Comparison of ENCODE assay signal across 2 cellular contexts in genomic region chr11:77814848-77815247, GRCh38.
TF ChIP-seq lines count a peak whose summit lies in the region.

No MANE protein-coding gene starts in this region.

TF ChIP-seq in HepG2, 621 proteins besides CTCF, POLR2A, EP300 and RAD21:
- no peak for TF ChIP-seq MLX (CRISPR knock-in tag; IDR thresholded peaks at IDR 0.05)
- TF ChIP-seq ZNF318 (CRISPR knock-in tag; IDR thresholded peaks at IDR 0.05) = no peak
- TF ChIP-seq ZNF317 (CRISPR knock-in tag; IDR thresholded peaks at IDR 0.05) = peak; percentile 100
- no peak for TF ChIP-seq SIX4 (CRISPR knock-in tag; IDR thresholded peaks at IDR 0.05)
- TF ChIP-seq SNAI1 (CRISPR knock-in tag; IDR thresholded peaks at IDR 0.05; ENCODE audit: borderline replicate concordance) = no peak
- TF ChIP-seq ZNF570 (CRISPR knock-in tag; IDR thresholded peaks at IDR 0.05; ENCODE audit: borderline replicate concordance) = no peak
TF ChIP-seq in HepG2: peak in this region for 1.

TF ChIP-seq in K562, 482 proteins besides CTCF, POLR2A, EP300 and RAD21:
- no peak for TF ChIP-seq POLR2B (IDR thresholded peaks at IDR 0.05; ENCODE audit: low read depth, partially characterized antibody)
- TF ChIP-seq CBX1 (IDR thresholded peaks at IDR 0.05; ENCODE audit: low read depth) = peak; percentile 73; the same call in 1 of the 2 replicates
- TF ChIP-seq NBN (IDR thresholded peaks at IDR 0.05; ENCODE audit: low read depth) = 0 out of 2 replicates have a peak, but pooled peaks have one; percentile 22
- no peak for TF ChIP-seq ZNF785 (CRISPR knock-in tag; IDR thresholded peaks at IDR 0.05)
- peak; percentile 28 to 73; a peak in 2 of 4 replicates for TF ChIP-seq TRIM24 (IDR thresholded peaks at IDR 0.05)
- TF ChIP-seq XRCC4 (IDR thresholded peaks at IDR 0.05; ENCODE audit: extremely low read depth, insufficient read depth, insufficient read length) = no peak
- TF ChIP-seq XRCC3 (IDR thresholded peaks at IDR 0.05) = 0 out of 2 replicates have a peak, but pooled peaks have one; percentile 56
- peak; percentile 96 for TF ChIP-seq CBX5 (IDR thresholded peaks at IDR 0.05; ENCODE audit: borderline replicate concordance, low read depth)
- peak; percentile 98 for TF ChIP-seq TRIM28 (IDR thresholded peaks at IDR 0.05)
- peak; percentile 75 for TF ChIP-seq SPI1 (IDR thresholded peaks at IDR 0.05; ENCODE audit: borderline replicate concordance, low read depth, low read length)
- peak; percentile 47 for TF ChIP-seq ZNF280A (IDR thresholded peaks at IDR 0.05; ENCODE audit: low read depth, partially characterized antibody)
- no peak for TF ChIP-seq ZNF395 (CRISPR knock-in tag; IDR thresholded peaks at IDR 0.05)
- peak in 1 of 2 experiments; percentile 99; a peak in 2 of 3 replicates for TF ChIP-seq CBX3 (IDR thresholded peaks at IDR 0.05; ENCODE audit: borderline replicate concordance in 1 of 2, low read length in 2 of 2)
- TF ChIP-seq NFATC3 (IDR thresholded peaks at IDR 0.05) = no peak
- no peak for TF ChIP-seq JUND (IDR thresholded peaks at IDR 0.05; ENCODE audit: borderline replicate concordance, low read depth, low read length)
- TF ChIP-seq JUND (tag; IDR thresholded peaks at IDR 0.05; ENCODE audit: borderline replicate concordance, low read depth, low read length) = no peak
- TF ChIP-seq SP2 (IDR thresholded peaks at IDR 0.05; ENCODE audit: extremely low read depth, low read depth, low read length, poor library complexity, severe bottlenecking) = no peak
- TF ChIP-seq SAFB (IDR thresholded peaks at IDR 0.05; ENCODE audit: borderline replicate concordance, low read depth, low read length) = no peak
- TF ChIP-seq FUS (optimal IDR thresholded peaks at IDR 0.05; ENCODE audit: low read depth, low read length) = no peak
